In genomic region chr12:58681730-58682129, GRCh38 we compare ENCODE assay signal across 24 cellular contexts.
DNase-seq lines count a peak whose midpoint lies in the region; ATAC-seq and TF ChIP-seq lines count a peak whose summit lies in the region.
"Had no signal": no experiment of that assay in that cellular context is flagged by ENCODE, and none has a peak within 500 bp of the region (broad histone marks: within the 10 kb centered on the region; RNA-seq: fewer than 3 reads in every experiment).

No MANE protein-coding gene starts in this region.

- DNase-seq in DMS53 (lab: John Stamatoyannopoulos, UW): peak; percentile 65
- peak; percentile 57 for DNase-seq in NCI-H69 (lab: John Stamatoyannopoulos, UW)
- DNase-seq in left colon: no peak
- DNase-seq in activated T-cell treated with anti-CD3 and anti-CD28 coated beads, Interleukin-2, amount 50 U/mL, for 1 hour: no peak
- no peak for DNase-seq in stimulated activated CD4-positive, alpha-beta T cell treated with anti-CD3 and anti-CD28 coated beads, Interleukin-4, amount 100 ng/mL, for 4 hours
- DNase-seq: C1 segment of cervical spinal cord; Caco-2; CD8-positive, alpha-beta T cell; DMS 273 treated with DMSO at 0.1 percent for 48 hours; DND-41; IMR-90; KG1; NCI-H1092 treated with DMSO at 0.1 percent for 48 hours; NCI-H1436; NCI-H187 treated with DMSO at 0.1 percent for 48 hours; NCI-H446 treated with DMSO at 0.1 percent for 48 hours; NCI-H526; Peyer's patch; SHP77 treated with DMSO at 0.1 percent for 48 hours; T-helper 1 cell had no signal

- TF ChIP-seq CTCF in 22Rv1 (IDR thresholded peaks at IDR 0.05): peak; percentile 84

- intact Hi-C loops in left colon (cut with DNase I, micrococcal nuclease): no loop called here

- ATAC-seq in left colon (peak; percentile 56), HG03045 (IDR thresholded peaks at IDR 0.05; ENCODE audit: unreplicated experiment) (no peak), GM19324 (IDR thresholded peaks at IDR 0.05; ENCODE audit: low FRiP score, unreplicated experiment) (no peak)
- ATAC-seq: CD8-positive, alpha-beta T cell; HCT116 had no signal

- no peak overlapping the region for H3K27ac ChIP-seq in 22Rv1
- H3K27ac ChIP-seq: Peyer's patch had no signal

Comparison
In these comparisons a context has a peak if more than half of its experiments do, and no peak if none do; other contexts are left out.
1. DNase-seq: peak in DMS53 (single experiment) and NCI-H69 (single experiment); none in left colon (0 of 2), activated T-cell treated with anti-CD3 and anti-CD28 coated beads, Interleukin-2, amount 50 U/mL, for 1 hour (single experiment) and stimulated activated CD4-positive, alpha-beta T cell treated with anti-CD3 and anti-CD28 coated beads, Interleukin-4, amount 100 ng/mL, for 4 hours (0 of 2).